In genomic region chr3:50321146-50321843, GRCh38 we compare ENCODE assay signal across 8 cellular contexts. TPM values are rescaled to one million over a fixed set of nuclear protein-coding genes. Genes with fewer than 3 reads are reported as not detected.
DNase-seq lines count a peak whose midpoint lies in the region; ATAC-seq lines count a peak whose summit lies in the region.

No MANE protein-coding gene starts in this region.

- peak; percentile 95 for DNase-seq in AG08396 (ENCODE audit: low spot score)
- DNase-seq in NCI-H345 treated with DMSO at 0.1 percent for 48 hours (lab: John Stamatoyannopoulos, UW; ENCODE audit: unreplicated experiment), result peak; percentile 65
- DNase-seq in activated CD4-positive, alpha-beta T cell treated with anti-CD3 and anti-CD28 coated beads for 1 hour, result peak; percentile 69
- DNase-seq in cerebellum (ENCODE audit: low spot score), result peak; percentile 92
- peak; percentile 42 to 68 for DNase-seq in stimulated activated CD4-positive, alpha-beta T cell treated with anti-CD3 and anti-CD28 coated beads, Interleukin-1b, Interleukin-23, amount 100 ng/mL, for 1 hour (ENCODE audit: low read depth in 2 of 2)

- peak; percentile 79 for ATAC-seq in GM18909 (IDR thresholded peaks at IDR 0.05; ENCODE audit: poor library complexity, unreplicated experiment)
- ATAC-seq in HG03135 (IDR thresholded peaks at IDR 0.05; ENCODE audit: unreplicated experiment), result peak; percentile 71

- peak overlapping the region; percentile 99 for H3K27ac ChIP-seq in layer of hippocampus (ENCODE audit: low read depth, low read length)

- H3K27me3 ChIP-seq in layer of hippocampus (ENCODE audit: control insufficient read depth, insufficient read depth, low read length), result no peaks in the 10 kb centered on the region

RNA-seq across cellular contexts. Expression of gene HYAL2, which starts 1.2 kb away (rescaled TPM):
- total RNA-seq in cerebellum, result 37.5 TPM

RNA-seq across cellular contexts. Expression of gene TUSC2, which starts 6.7 kb away (rescaled TPM):
- 11.4 TPM for total RNA-seq in cerebellum

RNA-seq across cellular contexts. Expression of gene HYAL1, which starts 17.9 kb away (rescaled TPM):
- 2.1 TPM for total RNA-seq in cerebellum

RNA-seq across cellular contexts. Expression of gene RASSF1, which starts 19.3 kb away (rescaled TPM):
- 11.3 TPM for total RNA-seq in cerebellum

RNA-seq across cellular contexts. Expression of gene HYAL3, which starts 22.1 kb away (rescaled TPM):
- total RNA-seq in cerebellum, result 4.2 TPM

Comparison
In these comparisons a context has a peak if more than half of its experiments do, and no peak if none do; other contexts are left out.
1. Peak in every context shown above with its lines: DNase-seq, ATAC-seq and H3K27ac ChIP-seq.